29 cellular contexts compared by ENCODE assay signal in genomic region chr3:174170248-174170647, GRCh38.
A peak's percentile ranks its signal among the peaks of the same experiment; 100 is the strongest.
DNase-seq lines count a peak whose midpoint lies in the region; ATAC-seq lines count a peak whose summit lies in the region.
"Had no signal": no experiment of that assay in that cellular context is flagged by ENCODE, and none has a peak within 500 bp of the region (broad histone marks: within the 10 kb centered on the region; RNA-seq: fewer than 3 reads in every experiment).

No MANE protein-coding gene starts in this region.

- H3K9ac ChIP-seq in mesenchymal stem cell (ENCODE audit: low read length), result no peak overlapping the region

- H3K79me1 ChIP-seq in mesenchymal stem cell (replicated peaks; ENCODE audit: low read length, poor library complexity, severe bottlenecking), result no peaks in the 10 kb centered on the region

- H3K27me3 ChIP-seq in mesenchymal stem cell (ENCODE audit: control insufficient read depth in 1 of 2, insufficient read depth in 1 of 2, low read length in 2 of 2), result no peaks in the 10 kb centered on the region
- H3K27me3 ChIP-seq: body of pancreas, heart right ventricle, neutrophil had no signal

- H3K14ac ChIP-seq in mesenchymal stem cell (ENCODE audit: low read length in 2 of 2), result no peak overlapping the region

- no peak overlapping the region for H2BK5ac ChIP-seq in mesenchymal stem cell (ENCODE audit: low read depth, low read length, poor library complexity, severe bottlenecking)

- DNase-seq in DMS 273 (lab: John Stamatoyannopoulos, UW; ENCODE audit: unreplicated experiment) (peak; percentile 16), DMS 273 treated with DMSO at 0.1 percent for 48 hours (lab: John Stamatoyannopoulos, UW) (no peak), NCI-H2081 (lab: John Stamatoyannopoulos, UW) (peak; percentile 32 to 66), amniotic epithelial cell (ENCODE audit: low read depth) (peak; percentile 35), mesenchymal stem cell (peak; percentile 14), cardiac septum (ENCODE audit: low spot score) (no peak)
- no peak for DNase-seq in stimulated activated CD4-positive, alpha-beta T cell treated with anti-CD3 and anti-CD28 coated beads, Interleukin-4, amount 100 ng/mL, for 4 hours
- DNase-seq: activated B cell treated with CpG ODN at 0.5 μM for 24 hours; activated CD4-positive, alpha-beta T cell treated with anti-CD3 and anti-CD28 coated beads, Interleukin-2, amount 50 U/mL, for 1 hour; activated CD8-positive, alpha-beta memory T cell treated with anti-CD3 and anti-CD28 coated beads, Interleukin-2, amount 10 ng/mL, durations not matched to agents 7 days and 5 days; activated naive CD4-positive, alpha-beta T cell; activated T-cell treated with anti-CD3 and anti-CD28 coated beads, Interleukin-2, amount 50 U/mL, for 72 hours; AML-193; body of pancreas; CD4-positive, alpha-beta memory T cell; DMS153; effector CD4-positive, alpha-beta T cell; heart right ventricle; naive B cell; NCI-H1417; NCI-H524 treated with DMSO at 0.1 percent for 48 hours; stimulated activated CD4-positive, alpha-beta T cell treated with anti-CD3 and anti-CD28 coated beads, Interleukin-4, amount 100 ng/mL, for 24 hours; stimulated activated naive CD4-positive, alpha-beta T cell treated with Interleukin-2 at 50 U/mL for 16 hours had no signal

- no peak overlapping the region for H3K27ac ChIP-seq in mesenchymal stem cell (ENCODE audit: low read length, poor library complexity, severe bottlenecking)
- H3K27ac ChIP-seq: 22Rv1, body of pancreas, heart right ventricle, neutrophil had no signal

- no peak overlapping the region for H3K23ac ChIP-seq in mesenchymal stem cell (ENCODE audit: low read length in 2 of 2)

- no peak overlapping the region for H2BK15ac ChIP-seq in mesenchymal stem cell (ENCODE audit: low read depth, poor library complexity, severe bottlenecking)

- peaks cover 6% of the 10 kb centered on the region for H3K9me3 ChIP-seq in mesenchymal stem cell (ENCODE audit: control insufficient read depth, low read length)
- H3K9me3 ChIP-seq: body of pancreas, neutrophil had no signal

- no peak overlapping the region for H4K91ac ChIP-seq in mesenchymal stem cell (ENCODE audit: low read length)

- no peak overlapping the region for H2AFZ ChIP-seq in mesenchymal stem cell (ENCODE audit: low read depth, low read length)

- no peak overlapping the region for H2BK120ac ChIP-seq in mesenchymal stem cell (ENCODE audit: low read depth, low read length)

- intact Hi-C loops in cardiac septum (cut with DNase I), result no loop called here

- H4K8ac ChIP-seq in mesenchymal stem cell (ENCODE audit: low read length), result no peak overlapping the region

- no peaks in the 10 kb centered on the region for H3K4me1 ChIP-seq in mesenchymal stem cell (ENCODE audit: control insufficient read depth, insufficient read depth, low read depth, low read length)
- H3K4me1 ChIP-seq: body of pancreas had no signal

- H3K4me3 ChIP-seq in mesenchymal stem cell (ENCODE audit: insufficient read depth in 1 of 2, low read depth in 1 of 2, low read length in 2 of 2), result no peak overlapping the region
- H3K4me3 ChIP-seq: body of pancreas, heart right ventricle had no signal

- 95% methylated on average over 2 of the region's 2 CpGs for WGBS in mesenchymal stem cell

- no peak overlapping the region for H2AK5ac ChIP-seq in mesenchymal stem cell (ENCODE audit: low read length, severe bottlenecking)

- no peak overlapping the region for H3K4ac ChIP-seq in mesenchymal stem cell (ENCODE audit: low read depth in 1 of 2, low read length in 2 of 2)

- no peaks in the 10 kb centered on the region for H3K36me3 ChIP-seq in mesenchymal stem cell (ENCODE audit: control insufficient read depth in 1 of 2, insufficient read depth in 2 of 2, low read depth in 1 of 2, low read length in 2 of 2)
- H3K36me3 ChIP-seq: heart right ventricle, neutrophil had no signal

- no peak overlapping the region for H2BK12ac ChIP-seq in mesenchymal stem cell (ENCODE audit: low read length in 2 of 2)

- H3K4me2 ChIP-seq in mesenchymal stem cell (ENCODE audit: low read length, poor library complexity, severe bottlenecking), result no peak overlapping the region

- H3K18ac ChIP-seq in mesenchymal stem cell (ENCODE audit: low read depth in 1 of 2, low read length in 2 of 2), result no peak overlapping the region

- ATAC-seq in GM18867 (IDR thresholded peaks at IDR 0.05; ENCODE audit: unreplicated experiment), result no peak
- ATAC-seq: activated CD8-positive, alpha-beta memory T cell treated with anti-CD3 and anti-CD28 coated beads, Interleukin-2, amount 10 ng/mL, durations not matched to agents 7 days and 5 days; activated T-cell treated with anti-CD3 and anti-CD28 coated beads, Interleukin-2, amount 50 U/mL, for 72 hours; body of pancreas; HCT116; heart right ventricle; Panc1; sciatic nerve had no signal

Comparison
In these comparisons a context has a peak if more than half of its experiments do, and no peak if none do; other contexts are left out.
1. DNase-seq: peak in DMS 273 (single experiment), NCI-H2081 (2 of 2), amniotic epithelial cell (single experiment) and mesenchymal stem cell (single experiment); none in DMS 273 treated with DMSO at 0.1 percent for 48 hours (single experiment), cardiac septum (single experiment) and stimulated activated CD4-positive, alpha-beta T cell treated with anti-CD3 and anti-CD28 coated beads, Interleukin-4, amount 100 ng/mL, for 4 hours (0 of 2).